ENCODE assay signal across 28 cellular contexts in genomic region chr1:91567583-91567982, GRCh38.
"Had no signal": no experiment of that assay in that cellular context is flagged by ENCODE, and none has a peak within 500 bp of the region (broad histone marks: within the 10 kb centered on the region; RNA-seq: fewer than 3 reads in every experiment).

No MANE protein-coding gene starts in this region.

- H3K27me3 ChIP-seq: brain microvascular endothelial cell, Peyer's patch, SJCRH30 had no signal

- H3K27ac ChIP-seq: brain microvascular endothelial cell, Peyer's patch, SJCRH30, WERI-Rb-1 had no signal

- H3K9me3 ChIP-seq: Peyer's patch, SJCRH30, SK-N-SH had no signal

- H3K36me3 ChIP-seq: brain microvascular endothelial cell, Peyer's patch, SJCRH30, WERI-Rb-1 had no signal

- H3K9ac ChIP-seq: SK-N-SH had no signal

- H3K4me3 Mint-ChIP-seq: activated CD4-positive, alpha-beta memory T cell treated with anti-CD3 and anti-CD28 coated beads, Interleukin-2, amount 10 ng/mL, durations not matched to agents 7 days and 5 days; activated CD4-positive, alpha-beta T cell treated with anti-CD3 and anti-CD28 coated beads for 36 hours; activated naive CD4-positive, alpha-beta T cell treated with anti-CD3 and anti-CD28 coated beads, Interleukin-2, amount 10 ng/mL, durations not matched to agents 7 days and 5 days; activated naive CD8-positive, alpha-beta T cell treated with anti-CD3 and anti-CD28 coated beads for 36 hours had no signal

- DNase-seq: activated CD4-positive, alpha-beta memory T cell treated with anti-CD3 and anti-CD28 coated beads, Interleukin-2, amount 10 ng/mL, durations not matched to agents 7 days and 5 days; activated CD4-positive, alpha-beta T cell treated with anti-CD3 and anti-CD28 coated beads for 36 hours; activated CD4-positive, alpha-beta T cell treated with anti-CD3 and anti-CD28 coated beads, Interleukin-2, amount 50 U/mL, for 1 hour; activated gamma-delta T cell treated with Interleukin-2 at 50 U/mL for 16 hours; activated naive CD4-positive, alpha-beta T cell treated with anti-CD3 and anti-CD28 coated beads, Interleukin-2, amount 10 ng/mL, durations not matched to agents 7 days and 5 days; activated naive CD8-positive, alpha-beta T cell treated with anti-CD3 and anti-CD28 coated beads for 36 hours; activated T-cell treated with anti-CD3 and anti-CD28 coated beads for 4 hours; activated T-cell treated with anti-CD3 and anti-CD28 coated beads, Interleukin-2, amount 50 U/mL, for 48 hours; brain microvascular endothelial cell; caudate nucleus; Karpas-422; NCI-H1048; NCI-H146; NCI-H187 treated with DMSO at 0.1 percent for 48 hours; NCI-H2107; NCI-H2171 treated with DMSO at 0.1 percent for 48 hours; NCI-H226; NCI-H526; NCI-H82; NK-92 treated with Interleukin-12 subunit alpha and Interleukin-12 subunit beta, amount 100 ng/mL, for 24 hours; OCI-M1; Peyer's patch; Right ventricle myocardium superior; SJCRH30; SK-N-SH; T-helper 1 cell; WERI-Rb-1 had no signal

- H3K4me3 ChIP-seq: Peyer's patch, SJCRH30 had no signal

- H3K4me1 ChIP-seq: SJCRH30 had no signal

- H3K27me3 Mint-ChIP-seq: activated CD4-positive, alpha-beta memory T cell treated with anti-CD3 and anti-CD28 coated beads, Interleukin-2, amount 10 ng/mL, durations not matched to agents 7 days and 5 days; activated naive CD8-positive, alpha-beta T cell treated with anti-CD3 and anti-CD28 coated beads for 36 hours had no signal

- H3K4me2 ChIP-seq: SK-N-SH had no signal

- H3K27ac Mint-ChIP-seq: activated CD4-positive, alpha-beta memory T cell treated with anti-CD3 and anti-CD28 coated beads, Interleukin-2, amount 10 ng/mL, durations not matched to agents 7 days and 5 days; activated CD4-positive, alpha-beta T cell treated with anti-CD3 and anti-CD28 coated beads for 36 hours; activated naive CD4-positive, alpha-beta T cell treated with anti-CD3 and anti-CD28 coated beads, Interleukin-2, amount 10 ng/mL, durations not matched to agents 7 days and 5 days; activated naive CD8-positive, alpha-beta T cell treated with anti-CD3 and anti-CD28 coated beads for 36 hours; activated T-helper 2 cell treated with anti-CD3 and anti-CD28 coated beads, Interferon-gamma antibody, Interleukin-2, Interleukin-4, amounts not matched to agents 10 μg/mL and 5 μg/mL and 100 μg/mL, durations not matched to agents 14 hours and 24 hours and 36 hours had no signal

- ATAC-seq: activated CD4-positive, alpha-beta T cell treated with anti-CD3 and anti-CD28 coated beads for 36 hours had no signal
